10 cellular contexts compared by ENCODE assay signal in the genomic region with DNA sequence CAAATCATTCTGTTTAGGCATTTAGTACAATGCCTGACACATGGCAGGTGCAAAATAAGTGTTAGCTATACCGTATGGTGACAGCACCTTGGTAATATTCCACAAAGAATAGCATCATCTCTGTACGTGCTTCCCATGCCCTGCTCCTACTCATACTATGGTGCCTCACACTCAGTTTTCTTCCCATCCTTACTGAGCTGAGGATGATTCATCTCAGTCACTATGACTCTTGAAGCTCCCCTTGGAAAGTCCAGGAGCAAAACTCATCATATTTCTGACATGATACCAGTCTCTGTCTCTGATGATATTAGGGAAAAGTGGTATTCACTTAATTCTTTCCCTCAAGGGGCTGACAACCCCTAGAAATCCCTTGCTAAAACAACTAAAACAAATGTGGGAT.
"Had no signal": no experiment of that assay in that cellular context is flagged by ENCODE, and none has a peak within 500 bp of the region (broad histone marks: within the 10 kb centered on the region; RNA-seq: fewer than 3 reads in every experiment).

No MANE protein-coding gene starts in this region.

- H3K9me3 ChIP-seq: neutrophil, thyroid gland had no signal

- H3K4me2 ChIP-seq: hepatocyte had no signal

- H3K27ac Mint-ChIP-seq: activated CD4-positive, alpha-beta T cell treated with anti-CD3 and anti-CD28 coated beads, Interleukin-2, amount 10 ng/mL, durations not matched to agents 7 days and 5 days; activated naive CD8-positive, alpha-beta T cell treated with anti-CD3 and anti-CD28 coated beads, Interleukin-2, amount 10 ng/mL, durations not matched to agents 7 days and 5 days; activated T-helper 1 cell treated with anti-CD3 and anti-CD28 coated beads, Interleukin-12 subunit alpha, Interleukin-12 subunit beta, Interleukin-2, Interleukin-4 antibody, amounts not matched to agents 30 ng/mL and 10 ng/mL and 1 ng/mL, durations not matched to agents 14 hours and 24 hours and 36 hours; natural killer cell; stimulated activated memory B cell treated with anti-CD40 and anti-IgM and Interleukin-4, amounts not matched to agents 10 μg/mL and 1 μg/mL and 100 μg/mL, for 72 hours; T-helper 2 cell treated with Interferon-gamma antibody and Interleukin-4, amounts not matched to agents 5 μg/mL and 100 μg/mL, for 36 hours had no signal

- H3K4me1 Mint-ChIP-seq: activated CD4-positive, alpha-beta T cell treated with anti-CD3 and anti-CD28 coated beads, Interleukin-2, amount 10 ng/mL, durations not matched to agents 7 days and 5 days; activated naive CD8-positive, alpha-beta T cell treated with anti-CD3 and anti-CD28 coated beads, Interleukin-2, amount 10 ng/mL, durations not matched to agents 7 days and 5 days; stimulated activated memory B cell treated with anti-CD40 and anti-IgM and Interleukin-4, amounts not matched to agents 10 μg/mL and 1 μg/mL and 100 μg/mL, for 72 hours had no signal

- ATAC-seq: stimulated activated memory B cell treated with anti-CD40 and anti-IgM and Interleukin-4, amounts not matched to agents 10 μg/mL and 1 μg/mL and 100 μg/mL, for 72 hours had no signal

- H3K36me3 ChIP-seq: neutrophil, thyroid gland had no signal

- DNase-seq: kidney had no signal

- H3K4me1 ChIP-seq: thyroid gland had no signal

- H3K4me3 Mint-ChIP-seq: activated CD4-positive, alpha-beta T cell treated with anti-CD3 and anti-CD28 coated beads, Interleukin-2, amount 10 ng/mL, durations not matched to agents 7 days and 5 days; activated naive CD8-positive, alpha-beta T cell treated with anti-CD3 and anti-CD28 coated beads, Interleukin-2, amount 10 ng/mL, durations not matched to agents 7 days and 5 days; activated T-helper 1 cell treated with anti-CD3 and anti-CD28 coated beads, Interleukin-12 subunit alpha, Interleukin-12 subunit beta, Interleukin-2, Interleukin-4 antibody, amounts not matched to agents 30 ng/mL and 10 ng/mL and 1 ng/mL, durations not matched to agents 14 hours and 24 hours and 36 hours; natural killer cell; stimulated activated memory B cell treated with anti-CD40 and anti-IgM and Interleukin-4, amounts not matched to agents 10 μg/mL and 1 μg/mL and 100 μg/mL, for 72 hours; T-helper 2 cell treated with Interferon-gamma antibody and Interleukin-4, amounts not matched to agents 5 μg/mL and 100 μg/mL, for 36 hours had no signal

- H2AFZ ChIP-seq: hepatocyte had no signal

- H3K9me3 Mint-ChIP-seq: activated CD4-positive, alpha-beta T cell treated with anti-CD3 and anti-CD28 coated beads, Interleukin-2, amount 10 ng/mL, durations not matched to agents 7 days and 5 days; activated naive CD8-positive, alpha-beta T cell treated with anti-CD3 and anti-CD28 coated beads, Interleukin-2, amount 10 ng/mL, durations not matched to agents 7 days and 5 days; activated T-helper 1 cell treated with anti-CD3 and anti-CD28 coated beads, Interleukin-12 subunit alpha, Interleukin-12 subunit beta, Interleukin-2, Interleukin-4 antibody, amounts not matched to agents 30 ng/mL and 10 ng/mL and 1 ng/mL, durations not matched to agents 14 hours and 24 hours and 36 hours; natural killer cell; T-helper 2 cell treated with Interferon-gamma antibody and Interleukin-4, amounts not matched to agents 5 μg/mL and 100 μg/mL, for 36 hours had no signal

- H3K79me2 ChIP-seq: hepatocyte had no signal

- H3K36me3 Mint-ChIP-seq: activated naive CD8-positive, alpha-beta T cell treated with anti-CD3 and anti-CD28 coated beads, Interleukin-2, amount 10 ng/mL, durations not matched to agents 7 days and 5 days; natural killer cell; stimulated activated memory B cell treated with anti-CD40 and anti-IgM and Interleukin-4, amounts not matched to agents 10 μg/mL and 1 μg/mL and 100 μg/mL, for 72 hours had no signal

- H3K27me3 ChIP-seq: hepatocyte, neutrophil, thyroid gland had no signal

- H3K27me3 Mint-ChIP-seq: stimulated activated memory B cell treated with anti-CD40 and anti-IgM and Interleukin-4, amounts not matched to agents 10 μg/mL and 1 μg/mL and 100 μg/mL, for 72 hours had no signal

- H3K4me3 ChIP-seq: hepatocyte, thyroid gland had no signal

- H3K27ac ChIP-seq: hepatocyte, neutrophil, thyroid gland had no signal
